ENCODE assay signal across 8 cellular contexts in the genomic region with DNA sequence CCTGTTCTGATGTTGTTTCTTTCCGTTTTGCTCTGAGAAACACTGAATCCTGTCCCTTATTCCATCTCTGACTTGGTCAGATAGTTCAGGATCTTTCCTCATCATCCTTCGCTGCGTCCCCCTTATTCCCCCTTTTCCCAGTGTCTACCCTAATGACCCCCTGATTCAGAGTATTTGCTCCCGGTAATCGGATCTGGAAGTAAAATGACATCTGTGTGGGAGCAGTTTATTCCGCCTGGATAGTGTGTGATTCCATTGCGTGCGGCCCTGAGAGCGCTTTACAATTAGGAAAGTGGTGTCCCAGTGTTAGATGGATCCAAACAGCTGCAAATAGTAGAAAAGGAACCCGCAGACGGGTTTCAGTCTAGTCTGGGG. TPM values are rescaled to one million over a fixed set of nuclear protein-coding genes. Genes with fewer than 3 reads are reported as not detected.
DNase-seq lines count a peak whose midpoint lies in the region; ATAC-seq and TF ChIP-seq lines count a peak whose summit lies in the region.

No MANE protein-coding gene starts in this region.

- H3K9me3 ChIP-seq in WERI-Rb-1 (ENCODE audit: severe bottlenecking), result no peaks in the 10 kb centered on the region

- peak overlapping the region; percentile 91 for H3K27ac Mint-ChIP-seq in activated CD8-positive, alpha-beta memory T cell treated with anti-CD3 and anti-CD28 coated beads, Interleukin-2, amount 10 ng/mL, durations not matched to agents 7 days and 5 days

- no peaks in the 10 kb centered on the region for H3K27me3 ChIP-seq in WERI-Rb-1 (ENCODE audit: insufficient read depth, low read depth, severe bottlenecking)

- H3K4me3 Mint-ChIP-seq in activated CD8-positive, alpha-beta memory T cell treated with anti-CD3 and anti-CD28 coated beads, Interleukin-2, amount 10 ng/mL, durations not matched to agents 7 days and 5 days, result peak overlapping the region; percentile 96

- DNase-seq in activated CD8-positive, alpha-beta memory T cell treated with anti-CD3 and anti-CD28 coated beads, Interleukin-2, amount 10 ng/mL, durations not matched to agents 7 days and 5 days, result no peak
- no peak for DNase-seq in activated CD8-positive, alpha-beta memory T cell treated with anti-CD3 and anti-CD28 coated beads, Interleukin-2, amount 50 U/mL, for 4 hours
- peak; percentile 56 for DNase-seq in WERI-Rb-1
- DNase-seq in foreskin melanocyte, result peak; percentile 27
- DNase-seq in renal cortical epithelial cell (ENCODE audit: low read depth), result peak; percentile 17
- no peak for DNase-seq in epidermal melanocyte (ENCODE audit: insufficient read length, low spot score)
- DNase-seq in activated CD8-positive, alpha-beta memory T cell treated with anti-CD3 and anti-CD28 coated beads, Interleukin-2, amount 50 U/mL, for 48 hours, result no peak

- H3K4me3 ChIP-seq in WERI-Rb-1 (ENCODE audit: low read depth, low read length), result peak overlapping the region; percentile 93

- H3K27ac ChIP-seq in WERI-Rb-1, result peak overlapping the region; percentile 92

- peaks cover 44% of the 10 kb centered on the region for H3K36me3 ChIP-seq in WERI-Rb-1

- H3K4me1 Mint-ChIP-seq in activated CD8-positive, alpha-beta memory T cell treated with anti-CD3 and anti-CD28 coated beads, Interleukin-2, amount 10 ng/mL, durations not matched to agents 7 days and 5 days, result peaks cover 26% of the 10 kb centered on the region

- ATAC-seq in activated CD8-positive, alpha-beta memory T cell treated with anti-CD3 and anti-CD28 coated beads, Interleukin-2, amount 10 ng/mL, durations not matched to agents 7 days and 5 days, result no peak
- no peak for ATAC-seq in HG03196 (IDR thresholded peaks at IDR 0.05; ENCODE audit: unreplicated experiment)

- no peak for TF ChIP-seq CTCF in WERI-Rb-1 (IDR thresholded peaks at IDR 0.05; ENCODE audit: low read depth, low read length)

- H3K9me3 Mint-ChIP-seq in activated CD8-positive, alpha-beta memory T cell treated with anti-CD3 and anti-CD28 coated beads, Interleukin-2, amount 10 ng/mL, durations not matched to agents 7 days and 5 days (ENCODE audit: low read depth), result no peaks in the 10 kb centered on the region

- no peaks in the 10 kb centered on the region for H3K27me3 Mint-ChIP-seq in activated CD8-positive, alpha-beta memory T cell treated with anti-CD3 and anti-CD28 coated beads, Interleukin-2, amount 10 ng/mL, durations not matched to agents 7 days and 5 days

- peaks cover 21% of the 10 kb centered on the region for H3K36me3 Mint-ChIP-seq in activated CD8-positive, alpha-beta memory T cell treated with anti-CD3 and anti-CD28 coated beads, Interleukin-2, amount 10 ng/mL, durations not matched to agents 7 days and 5 days

- CTCF ChIA-PET in activated CD8-positive, alpha-beta memory T cell treated with anti-CD3 and anti-CD28 coated beads, Interleukin-2, amount 10 ng/mL, durations not matched to agents 7 days and 5 days (lab: Charles Lee), result interaction anchor here (0.6 to 0.9 kb wide), 2 partner anchors 54 to 55 kb away, joined by 3 read pairs; a partner anchor contains a TSS

RNA-seq across cellular contexts. Expression of a gene that starts 0.6 kb away (rescaled TPM):
- 10 to 100 TPM; 87.0 to 97.0 TPM for total RNA-seq in activated CD8-positive, alpha-beta memory T cell treated with anti-CD3 and anti-CD28 coated beads, Interleukin-2, amount 10 ng/mL, durations not matched to agents 7 days and 5 days
- total RNA-seq in renal cortical epithelial cell, result 60.2 and 66.2 TPM in 2 replicates

RNA-seq across cellular contexts. Expression of a gene that starts 53.9 kb away (rescaled TPM):
- 10 to 100 TPM; 27.4 to 28.2 TPM for total RNA-seq in activated CD8-positive, alpha-beta memory T cell treated with anti-CD3 and anti-CD28 coated beads, Interleukin-2, amount 10 ng/mL, durations not matched to agents 7 days and 5 days
- 17.7 and 19.2 TPM in 2 replicates for total RNA-seq in renal cortical epithelial cell

Comparison
In these comparisons a context has a peak if more than half of its experiments do, and no peak if none do; other contexts are left out.
1. DNase-seq: peak in WERI-Rb-1 (single experiment), foreskin melanocyte (single experiment) and renal cortical epithelial cell (single experiment); none in activated CD8-positive, alpha-beta memory T cell treated with anti-CD3 and anti-CD28 coated beads, Interleukin-2, amount 10 ng/mL, durations not matched to agents 7 days and 5 days (single experiment), activated CD8-positive, alpha-beta memory T cell treated with anti-CD3 and anti-CD28 coated beads, Interleukin-2, amount 50 U/mL, for 4 hours (single experiment), epidermal melanocyte (single experiment) and activated CD8-positive, alpha-beta memory T cell treated with anti-CD3 and anti-CD28 coated beads, Interleukin-2, amount 50 U/mL, for 48 hours (single experiment).